ENCODE assay signal across 16 cellular contexts in genomic region chr16:59385953-59386352, GRCh38.
A peak's percentile ranks its signal among the peaks of the same experiment; 100 is the strongest.
DNase-seq lines count a peak whose midpoint lies in the region; ATAC-seq and TF ChIP-seq lines count a peak whose summit lies in the region.
"Had no signal": no experiment of that assay in that cellular context is flagged by ENCODE, and none has a peak within 500 bp of the region (broad histone marks: within the 10 kb centered on the region; RNA-seq: fewer than 3 reads in every experiment).

No MANE protein-coding gene starts in this region.

- no peak overlapping the region for H3K27ac Mint-ChIP-seq in effector memory CD8-positive, alpha-beta T cell
- H3K27ac Mint-ChIP-seq: activated CD4-positive, alpha-beta memory T cell treated with anti-CD3 and anti-CD28 coated beads, Interleukin-2, amount 10 ng/mL, durations not matched to agents 7 days and 5 days had no signal

- peaks cover 9 to 17% of the 10 kb centered on the region in 2 donors for H3K9me3 Mint-ChIP-seq in effector memory CD8-positive, alpha-beta T cell

- H3K36me3 Mint-ChIP-seq in effector memory CD8-positive, alpha-beta T cell (ENCODE audit: insufficient read depth): peaks cover 3% of the 10 kb centered on the region

- intact Hi-C loops in heart left ventricle (cut with DNase I): no loop called here
- intact Hi-C loops in aorta (cut with DNase I): no loop called here

- ATAC-seq in heart left ventricle (peak in 3 of 4 donors; percentile 24 to 50 (median 34)), aorta (ENCODE audit: low FRiP score) (peak; percentile 57), HG03095 (IDR thresholded peaks at IDR 0.05; ENCODE audit: unreplicated experiment) (no peak), HG03442 (IDR thresholded peaks at IDR 0.05; ENCODE audit: unreplicated experiment) (no peak)
- no peak for ATAC-seq in effector memory CD8-positive, alpha-beta T cell (replicated peaks)
- ATAC-seq: A549, upper lobe of right lung had no signal

- no peak overlapping the region for H3K27ac ChIP-seq in heart left ventricle
- H3K27ac ChIP-seq in right atrium auricular region: no peak overlapping the region
- no peak overlapping the region for H3K27ac ChIP-seq in brain microvascular endothelial cell
- no peak overlapping the region for H3K27ac ChIP-seq in aorta (ENCODE audit: low read depth in 1 of 2, low read length in 2 of 2)
- H3K27ac ChIP-seq: upper lobe of right lung had no signal

- no peaks in the 10 kb centered on the region for H3K4me1 Mint-ChIP-seq in effector memory CD8-positive, alpha-beta T cell (ENCODE audit: low read depth in 2 of 2)
- H3K4me1 Mint-ChIP-seq: activated CD4-positive, alpha-beta memory T cell treated with anti-CD3 and anti-CD28 coated beads, Interleukin-2, amount 10 ng/mL, durations not matched to agents 7 days and 5 days had no signal

- no peak overlapping the region for H3K4me3 Mint-ChIP-seq in effector memory CD8-positive, alpha-beta T cell
- H3K4me3 Mint-ChIP-seq: activated CD4-positive, alpha-beta memory T cell treated with anti-CD3 and anti-CD28 coated beads, Interleukin-2, amount 10 ng/mL, durations not matched to agents 7 days and 5 days had no signal

- in situ Hi-C loops in brain microvascular endothelial cell (cut with HindIII; ENCODE audit: low pct_ligation_motif_present, low sequenced_read_pairs): no loop called here

- H3K27me3 ChIP-seq in heart left ventricle (no peaks in the 10 kb centered on the region), right atrium auricular region (no peaks in the 10 kb centered on the region), brain microvascular endothelial cell (replicated peaks) (no peaks in the 10 kb centered on the region), kidney epithelial cell (ENCODE audit: control insufficient read depth, insufficient read depth, low read length) (no peaks in the 10 kb centered on the region), aorta (ENCODE audit: control insufficient read depth in 1 of 2, insufficient read depth in 2 of 2, low read length in 1 of 2) (peaks cover 0 to under 1% of the 10 kb centered on the region in 2 donors)
- H3K27me3 ChIP-seq: upper lobe of right lung had no signal

- DNase-seq in heart left ventricle (no peak), right atrium auricular region (ENCODE audit: low spot score) (no peak), brain microvascular endothelial cell (peak; percentile 63), kidney epithelial cell (ENCODE audit: low read depth) (peak; percentile 29), aorta (no peak)
- DNase-seq in effector memory CD8-positive, alpha-beta T cell: no peak
- DNase-seq: activated CD4-positive, alpha-beta memory T cell treated with anti-CD3 and anti-CD28 coated beads, Interleukin-2, amount 10 ng/mL, durations not matched to agents 7 days and 5 days; activated naive CD4-positive, alpha-beta T cell treated with Interleukin-2 at 50 U/mL for 16 hours; DMS153; H7; NCI-H510A treated with DMSO at 0.1 percent for 48 hours; occipital lobe; upper lobe of right lung had no signal

- no peaks in the 10 kb centered on the region for H3K4me1 ChIP-seq in heart left ventricle
- H3K4me1 ChIP-seq in right atrium auricular region: no peaks in the 10 kb centered on the region
- no peaks in the 10 kb centered on the region for H3K4me1 ChIP-seq in aorta (ENCODE audit: control insufficient read depth in 1 of 2, insufficient read depth in 2 of 2, low read length in 2 of 2)
- H3K4me1 ChIP-seq: A549 had no signal

- H3K36me3 ChIP-seq in heart left ventricle: no peaks in the 10 kb centered on the region
- H3K36me3 ChIP-seq in right atrium auricular region: no peaks in the 10 kb centered on the region
- H3K36me3 ChIP-seq in brain microvascular endothelial cell (replicated peaks): no peaks in the 10 kb centered on the region
- H3K36me3 ChIP-seq in kidney epithelial cell (ENCODE audit: control insufficient read depth, insufficient read depth, low read length): no peaks in the 10 kb centered on the region
- no peaks in the 10 kb centered on the region for H3K36me3 ChIP-seq in aorta (ENCODE audit: control insufficient read depth in 1 of 2, insufficient read depth in 2 of 2, low read length in 1 of 2)
- H3K36me3 ChIP-seq: upper lobe of right lung had no signal

- no peaks in the 10 kb centered on the region for H3K27me3 Mint-ChIP-seq in effector memory CD8-positive, alpha-beta T cell
- H3K27me3 Mint-ChIP-seq: activated CD4-positive, alpha-beta memory T cell treated with anti-CD3 and anti-CD28 coated beads, Interleukin-2, amount 10 ng/mL, durations not matched to agents 7 days and 5 days had no signal

- H3K4me3 ChIP-seq in heart left ventricle: no peak overlapping the region
- no peak overlapping the region for H3K4me3 ChIP-seq in right atrium auricular region
- no peak overlapping the region for H3K4me3 ChIP-seq in brain microvascular endothelial cell (ENCODE audit: low read depth, low read length)
- H3K4me3 ChIP-seq in kidney epithelial cell (ENCODE audit: low read depth, low read length): no peak overlapping the region
- H3K4me3 ChIP-seq in aorta (ENCODE audit: low read length in 2 of 2): no peak overlapping the region
- H3K4me3 ChIP-seq: A549, upper lobe of right lung had no signal

- TF ChIP-seq CTCF in heart left ventricle (IDR thresholded peaks at IDR 0.05): no peak
- TF ChIP-seq CTCF in right atrium auricular region (IDR thresholded peaks at IDR 0.05): no peak
- no peak for TF ChIP-seq CTCF in brain microvascular endothelial cell (IDR thresholded peaks at IDR 0.05; ENCODE audit: low read depth, low read length, missing control alignments)
- no peak for TF ChIP-seq CTCF in kidney epithelial cell (IDR thresholded peaks at IDR 0.05; ENCODE audit: insufficient read depth, low read length, poor library complexity, severe bottlenecking)

- TF ChIP-seq POLR2A in heart left ventricle (IDR thresholded peaks at IDR 0.05): no peak

- H3K9me3 ChIP-seq in heart left ventricle (no peaks in the 10 kb centered on the region), right atrium auricular region (no peaks in the 10 kb centered on the region), aorta (ENCODE audit: control insufficient read depth, low read length) (no peaks in the 10 kb centered on the region)
- H3K9me3 ChIP-seq: A549, upper lobe of right lung had no signal

- 35 to 58% (median 48%) methylated on average over 3 of the region's 3 CpGs for WGBS in heart left ventricle, 4 donors
- WGBS in aorta, 2 donors: 3 to 4% methylated on average over 3 of the region's 3 CpGs

Comparison
In these comparisons a context has a peak if more than half of its experiments do, and no peak if none do; other contexts are left out.
1. ATAC-seq: peak in heart left ventricle (3 of 4) and aorta (single experiment); none in HG03095 (single experiment), HG03442 (single experiment) and effector memory CD8-positive, alpha-beta T cell (single experiment).
2. DNase-seq: peak in brain microvascular endothelial cell (single experiment) and kidney epithelial cell (single experiment); none in heart left ventricle (0 of 5), right atrium auricular region (single experiment), aorta (0 of 2) and effector memory CD8-positive, alpha-beta T cell (0 of 3).